1 cellular context compared by ENCODE assay signal in the genomic region with DNA sequence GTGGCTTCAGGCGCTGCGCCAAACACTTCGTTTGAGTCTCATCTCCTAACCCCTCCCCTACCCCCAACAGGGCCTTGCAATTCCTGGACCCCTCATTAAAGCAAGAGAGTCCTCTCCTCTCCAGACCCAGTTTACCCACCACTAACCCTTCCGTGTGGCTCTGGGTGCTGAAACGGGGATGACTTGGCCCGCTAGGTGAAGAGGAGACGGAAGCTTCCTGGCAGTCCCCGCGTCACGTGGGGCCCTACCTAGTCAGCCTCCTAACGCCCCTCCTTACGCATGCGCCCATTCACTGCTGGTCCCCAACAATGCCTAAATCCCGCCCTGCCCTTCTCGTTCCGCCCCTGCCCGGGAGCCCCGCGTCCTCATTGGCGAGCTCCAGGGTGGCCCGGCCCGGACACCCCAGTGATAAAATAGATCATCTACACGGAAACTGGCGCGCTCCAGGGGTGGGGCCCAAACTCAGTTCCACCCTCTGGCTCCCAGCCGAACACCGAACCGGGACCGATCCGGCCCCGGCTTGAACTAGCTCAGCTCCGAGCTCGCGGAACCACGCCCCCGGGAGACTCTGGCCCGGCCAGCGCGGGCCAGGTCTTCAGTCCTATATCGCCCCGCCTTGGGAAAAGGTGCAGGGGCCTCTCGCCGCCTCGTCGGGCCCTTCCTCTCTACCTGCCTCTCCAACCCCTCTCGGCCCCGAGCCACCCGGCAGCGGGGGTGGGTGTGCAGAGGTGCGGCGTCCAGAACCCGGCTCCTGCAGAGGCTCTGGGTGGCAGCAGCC.
TF ChIP-seq lines count a peak whose summit lies in the region.

A gene with protein sequence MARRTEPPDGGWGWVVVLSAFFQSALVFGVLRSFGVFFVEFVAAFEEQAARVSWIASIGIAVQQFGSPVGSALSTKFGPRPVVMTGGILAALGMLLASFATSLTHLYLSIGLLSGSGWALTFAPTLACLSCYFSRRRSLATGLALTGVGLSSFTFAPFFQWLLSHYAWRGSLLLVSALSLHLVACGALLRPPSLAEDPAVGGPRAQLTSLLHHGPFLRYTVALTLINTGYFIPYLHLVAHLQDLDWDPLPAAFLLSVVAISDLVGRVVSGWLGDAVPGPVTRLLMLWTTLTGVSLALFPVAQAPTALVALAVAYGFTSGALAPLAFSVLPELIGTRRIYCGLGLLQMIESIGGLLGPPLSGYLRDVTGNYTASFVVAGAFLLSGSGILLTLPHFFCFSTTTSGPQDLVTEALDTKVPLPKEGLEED (plus strand): TSS at position 425 of the 778 bp plus-strand sequence. CDS start 368 bp downstream, outside the sequence.

TF ChIP-seq in GM12878, 131 proteins besides CTCF, POLR2A, EP300 and RAD21 (continued from another document and continues in another):
- TF ChIP-seq, protein P1, sequence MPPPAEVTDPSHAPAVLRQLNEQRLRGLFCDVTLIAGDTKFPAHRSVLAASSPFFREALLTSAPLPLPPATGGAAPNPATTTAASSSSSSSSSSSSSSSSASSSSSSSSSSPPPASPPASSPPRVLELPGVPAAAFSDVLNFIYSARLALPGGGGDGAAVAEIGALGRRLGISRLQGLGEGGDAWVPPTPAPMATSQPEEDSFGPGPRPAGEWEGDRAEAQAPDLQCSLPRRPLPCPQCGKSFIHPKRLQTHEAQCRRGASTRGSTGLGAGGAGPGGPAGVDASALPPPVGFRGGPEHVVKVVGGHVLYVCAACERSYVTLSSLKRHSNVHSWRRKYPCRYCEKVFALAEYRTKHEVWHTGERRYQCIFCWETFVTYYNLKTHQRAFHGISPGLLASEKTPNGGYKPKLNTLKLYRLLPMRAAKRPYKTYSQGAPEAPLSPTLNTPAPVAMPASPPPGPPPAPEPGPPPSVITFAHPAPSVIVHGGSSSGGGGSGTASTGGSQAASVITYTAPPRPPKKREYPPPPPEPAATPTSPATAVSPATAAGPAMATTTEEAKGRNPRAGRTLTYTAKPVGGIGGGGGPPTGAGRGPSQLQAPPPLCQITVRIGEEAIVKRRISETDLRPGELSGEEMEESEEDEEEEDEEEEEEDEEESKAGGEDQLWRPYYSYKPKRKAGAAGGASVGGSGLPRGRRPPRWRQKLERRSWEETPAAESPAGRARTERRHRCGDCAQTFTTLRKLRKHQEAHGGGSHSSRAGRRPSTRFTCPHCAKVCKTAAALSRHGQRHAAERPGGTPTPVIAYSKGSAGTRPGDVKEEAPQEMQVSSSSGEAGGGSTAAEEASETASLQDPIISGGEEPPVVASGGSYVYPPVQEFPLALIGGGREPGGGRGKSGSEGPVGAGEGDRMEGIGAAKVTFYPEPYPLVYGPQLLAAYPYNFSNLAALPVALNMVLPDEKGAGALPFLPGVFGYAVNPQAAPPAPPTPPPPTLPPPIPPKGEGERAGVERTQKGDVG (CRISPR knock-in tag; IDR thresholded peaks at IDR 0.05): no peak
- TF ChIP-seq, protein P2, sequence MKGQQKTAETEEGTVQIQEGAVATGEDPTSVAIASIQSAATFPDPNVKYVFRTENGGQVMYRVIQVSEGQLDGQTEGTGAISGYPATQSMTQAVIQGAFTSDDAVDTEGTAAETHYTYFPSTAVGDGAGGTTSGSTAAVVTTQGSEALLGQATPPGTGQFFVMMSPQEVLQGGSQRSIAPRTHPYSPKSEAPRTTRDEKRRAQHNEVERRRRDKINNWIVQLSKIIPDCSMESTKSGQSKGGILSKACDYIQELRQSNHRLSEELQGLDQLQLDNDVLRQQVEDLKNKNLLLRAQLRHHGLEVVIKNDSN (IDR thresholded peaks at IDR 0.05; ENCODE audit: borderline replicate concordance, extremely low read length, insufficient read depth, low read depth, low read length): peak; percentile 98
- TF ChIP-seq SMC3 (IDR thresholded peaks at IDR 0.05; ENCODE audit: borderline replicate concordance, low read length): no peak
- TF ChIP-seq ZNF24 (IDR thresholded peaks at IDR 0.05): no peak
- TF ChIP-seq, protein P3, sequence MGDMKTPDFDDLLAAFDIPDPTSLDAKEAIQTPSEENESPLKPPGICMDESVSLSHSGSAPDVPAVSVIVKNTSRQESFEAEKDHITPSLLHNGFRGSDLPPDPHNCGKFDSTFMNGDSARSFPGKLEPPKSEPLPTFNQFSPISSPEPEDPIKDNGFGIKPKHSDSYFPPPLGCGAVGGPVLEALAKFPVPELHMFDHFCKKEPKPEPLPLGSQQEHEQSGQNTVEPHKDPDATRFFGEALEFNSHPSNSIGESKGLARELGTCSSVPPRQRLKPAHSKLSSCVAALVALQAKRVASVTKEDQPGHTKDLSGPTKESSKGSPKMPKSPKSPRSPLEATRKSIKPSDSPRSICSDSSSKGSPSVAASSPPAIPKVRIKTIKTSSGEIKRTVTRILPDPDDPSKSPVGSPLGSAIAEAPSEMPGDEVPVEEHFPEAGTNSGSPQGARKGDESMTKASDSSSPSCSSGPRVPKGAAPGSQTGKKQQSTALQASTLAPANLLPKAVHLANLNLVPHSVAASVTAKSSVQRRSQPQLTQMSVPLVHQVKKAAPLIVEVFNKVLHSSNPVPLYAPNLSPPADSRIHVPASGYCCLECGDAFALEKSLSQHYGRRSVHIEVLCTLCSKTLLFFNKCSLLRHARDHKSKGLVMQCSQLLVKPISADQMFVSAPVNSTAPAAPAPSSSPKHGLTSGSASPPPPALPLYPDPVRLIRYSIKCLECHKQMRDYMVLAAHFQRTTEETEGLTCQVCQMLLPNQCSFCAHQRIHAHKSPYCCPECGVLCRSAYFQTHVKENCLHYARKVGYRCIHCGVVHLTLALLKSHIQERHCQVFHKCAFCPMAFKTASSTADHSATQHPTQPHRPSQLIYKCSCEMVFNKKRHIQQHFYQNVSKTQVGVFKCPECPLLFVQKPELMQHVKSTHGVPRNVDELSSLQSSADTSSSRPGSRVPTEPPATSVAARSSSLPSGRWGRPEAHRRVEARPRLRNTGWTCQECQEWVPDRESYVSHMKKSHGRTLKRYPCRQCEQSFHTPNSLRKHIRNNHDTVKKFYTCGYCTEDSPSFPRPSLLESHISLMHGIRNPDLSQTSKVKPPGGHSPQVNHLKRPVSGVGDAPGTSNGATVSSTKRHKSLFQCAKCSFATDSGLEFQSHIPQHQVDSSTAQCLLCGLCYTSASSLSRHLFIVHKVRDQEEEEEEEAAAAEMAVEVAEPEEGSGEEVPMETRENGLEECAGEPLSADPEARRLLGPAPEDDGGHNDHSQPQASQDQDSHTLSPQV (IDR thresholded peaks at IDR 0.05): no peak
- TF ChIP-seq SUPT20H (IDR thresholded peaks at IDR 0.05; ENCODE audit: borderline replicate concordance, control insufficient read depth, low read depth, low read length): no peak
- TF ChIP-seq, protein P4, sequence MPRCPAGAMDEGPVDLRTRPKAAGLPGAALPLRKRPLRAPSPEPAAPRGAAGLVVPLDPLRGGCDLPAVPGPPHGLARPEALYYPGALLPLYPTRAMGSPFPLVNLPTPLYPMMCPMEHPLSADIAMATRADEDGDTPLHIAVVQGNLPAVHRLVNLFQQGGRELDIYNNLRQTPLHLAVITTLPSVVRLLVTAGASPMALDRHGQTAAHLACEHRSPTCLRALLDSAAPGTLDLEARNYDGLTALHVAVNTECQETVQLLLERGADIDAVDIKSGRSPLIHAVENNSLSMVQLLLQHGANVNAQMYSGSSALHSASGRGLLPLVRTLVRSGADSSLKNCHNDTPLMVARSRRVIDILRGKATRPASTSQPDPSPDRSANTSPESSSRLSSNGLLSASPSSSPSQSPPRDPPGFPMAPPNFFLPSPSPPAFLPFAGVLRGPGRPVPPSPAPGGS (IDR thresholded peaks at IDR 0.05; ENCODE audit: borderline replicate concordance, insufficient read depth, low read depth, low read length, poor library complexity, severe bottlenecking): no peak
- no peak for TF ChIP-seq NR2C2 (IDR thresholded peaks at IDR 0.05; ENCODE audit: borderline replicate concordance, control insufficient read depth, insufficient read length, low read depth)
- TF ChIP-seq, protein P5, sequence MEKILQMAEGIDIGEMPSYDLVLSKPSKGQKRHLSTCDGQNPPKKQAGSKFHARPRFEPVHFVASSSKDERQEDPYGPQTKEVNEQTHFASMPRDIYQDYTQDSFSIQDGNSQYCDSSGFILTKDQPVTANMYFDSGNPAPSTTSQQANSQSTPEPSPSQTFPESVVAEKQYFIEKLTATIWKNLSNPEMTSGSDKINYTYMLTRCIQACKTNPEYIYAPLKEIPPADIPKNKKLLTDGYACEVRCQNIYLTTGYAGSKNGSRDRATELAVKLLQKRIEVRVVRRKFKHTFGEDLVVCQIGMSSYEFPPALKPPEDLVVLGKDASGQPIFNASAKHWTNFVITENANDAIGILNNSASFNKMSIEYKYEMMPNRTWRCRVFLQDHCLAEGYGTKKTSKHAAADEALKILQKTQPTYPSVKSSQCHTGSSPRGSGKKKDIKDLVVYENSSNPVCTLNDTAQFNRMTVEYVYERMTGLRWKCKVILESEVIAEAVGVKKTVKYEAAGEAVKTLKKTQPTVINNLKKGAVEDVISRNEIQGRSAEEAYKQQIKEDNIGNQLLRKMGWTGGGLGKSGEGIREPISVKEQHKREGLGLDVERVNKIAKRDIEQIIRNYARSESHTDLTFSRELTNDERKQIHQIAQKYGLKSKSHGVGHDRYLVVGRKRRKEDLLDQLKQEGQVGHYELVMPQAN (conservative IDR thresholded peaks at IDR 0.05): peak; percentile 44; the same call in 1 of the 2 replicates
- TF ChIP-seq MEF2A (IDR thresholded peaks at IDR 0.05; ENCODE audit: insufficient read depth, low read depth, low read length): no peak
- TF ChIP-seq TBL1XR1 (IDR thresholded peaks at IDR 0.05; ENCODE audit: low read depth, low read length): no peak
- TF ChIP-seq LARP7 (IDR thresholded peaks at IDR 0.05): peak; percentile 37
- TF ChIP-seq, protein P6, sequence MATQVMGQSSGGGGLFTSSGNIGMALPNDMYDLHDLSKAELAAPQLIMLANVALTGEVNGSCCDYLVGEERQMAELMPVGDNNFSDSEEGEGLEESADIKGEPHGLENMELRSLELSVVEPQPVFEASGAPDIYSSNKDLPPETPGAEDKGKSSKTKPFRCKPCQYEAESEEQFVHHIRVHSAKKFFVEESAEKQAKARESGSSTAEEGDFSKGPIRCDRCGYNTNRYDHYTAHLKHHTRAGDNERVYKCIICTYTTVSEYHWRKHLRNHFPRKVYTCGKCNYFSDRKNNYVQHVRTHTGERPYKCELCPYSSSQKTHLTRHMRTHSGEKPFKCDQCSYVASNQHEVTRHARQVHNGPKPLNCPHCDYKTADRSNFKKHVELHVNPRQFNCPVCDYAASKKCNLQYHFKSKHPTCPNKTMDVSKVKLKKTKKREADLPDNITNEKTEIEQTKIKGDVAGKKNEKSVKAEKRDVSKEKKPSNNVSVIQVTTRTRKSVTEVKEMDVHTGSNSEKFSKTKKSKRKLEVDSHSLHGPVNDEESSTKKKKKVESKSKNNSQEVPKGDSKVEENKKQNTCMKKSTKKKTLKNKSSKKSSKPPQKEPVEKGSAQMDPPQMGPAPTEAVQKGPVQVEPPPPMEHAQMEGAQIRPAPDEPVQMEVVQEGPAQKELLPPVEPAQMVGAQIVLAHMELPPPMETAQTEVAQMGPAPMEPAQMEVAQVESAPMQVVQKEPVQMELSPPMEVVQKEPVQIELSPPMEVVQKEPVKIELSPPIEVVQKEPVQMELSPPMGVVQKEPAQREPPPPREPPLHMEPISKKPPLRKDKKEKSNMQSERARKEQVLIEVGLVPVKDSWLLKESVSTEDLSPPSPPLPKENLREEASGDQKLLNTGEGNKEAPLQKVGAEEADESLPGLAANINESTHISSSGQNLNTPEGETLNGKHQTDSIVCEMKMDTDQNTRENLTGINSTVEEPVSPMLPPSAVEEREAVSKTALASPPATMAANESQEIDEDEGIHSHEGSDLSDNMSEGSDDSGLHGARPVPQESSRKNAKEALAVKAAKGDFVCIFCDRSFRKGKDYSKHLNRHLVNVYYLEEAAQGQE (IDR thresholded peaks at IDR 0.05; ENCODE audit: low read depth, low read length): no peak
- no peak for TF ChIP-seq NFXL1 (IDR thresholded peaks at IDR 0.05; ENCODE audit: borderline replicate concordance)
- no peak for TF ChIP-seq HDAC6 (IDR thresholded peaks at IDR 0.05; ENCODE audit: unreplicated experiment)
- TF ChIP-seq TAF1 (IDR thresholded peaks at IDR 0.05; ENCODE audit: borderline replicate concordance, low read depth, low read length): peak; percentile 80; the same call in 1 of the 2 replicates
- no peak for TF ChIP-seq RBBP5 (conservative IDR thresholded peaks at IDR 0.05)
- TF ChIP-seq, protein P7, sequence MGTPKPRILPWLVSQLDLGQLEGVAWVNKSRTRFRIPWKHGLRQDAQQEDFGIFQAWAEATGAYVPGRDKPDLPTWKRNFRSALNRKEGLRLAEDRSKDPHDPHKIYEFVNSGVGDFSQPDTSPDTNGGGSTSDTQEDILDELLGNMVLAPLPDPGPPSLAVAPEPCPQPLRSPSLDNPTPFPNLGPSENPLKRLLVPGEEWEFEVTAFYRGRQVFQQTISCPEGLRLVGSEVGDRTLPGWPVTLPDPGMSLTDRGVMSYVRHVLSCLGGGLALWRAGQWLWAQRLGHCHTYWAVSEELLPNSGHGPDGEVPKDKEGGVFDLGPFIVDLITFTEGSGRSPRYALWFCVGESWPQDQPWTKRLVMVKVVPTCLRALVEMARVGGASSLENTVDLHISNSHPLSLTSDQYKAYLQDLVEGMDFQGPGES (IDR thresholded peaks at IDR 0.05): no peak
- TF ChIP-seq, protein P8, sequence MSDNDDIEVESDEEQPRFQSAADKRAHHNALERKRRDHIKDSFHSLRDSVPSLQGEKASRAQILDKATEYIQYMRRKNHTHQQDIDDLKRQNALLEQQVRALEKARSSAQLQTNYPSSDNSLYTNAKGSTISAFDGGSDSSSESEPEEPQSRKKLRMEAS (IDR thresholded peaks at IDR 0.05; ENCODE audit: low read depth, low read length): peak; percentile 97
- TF ChIP-seq POU2F2 (IDR thresholded peaks at IDR 0.05; ENCODE audit: borderline replicate concordance, low read depth, low read length): peak; percentile 71; the same call in 2 of the 3 replicates
- TF ChIP-seq FOXK2 (IDR thresholded peaks at IDR 0.05): no peak
- TF ChIP-seq PAX5 (IDR thresholded peaks at IDR 0.05; ENCODE audit: borderline replicate concordance, low read depth, low read length): peak; percentile 7; the same call in 1 of the 2 replicates
- TF ChIP-seq CHD1 (IDR thresholded peaks at IDR 0.05; ENCODE audit: low read depth, low read length): no peak
- no peak for TF ChIP-seq NFIC (IDR thresholded peaks at IDR 0.05; ENCODE audit: low read depth, low read length)
- no peak for TF ChIP-seq SREBF2 (IDR thresholded peaks at IDR 0.05; ENCODE audit: low read length)
- TF ChIP-seq, protein P9, sequence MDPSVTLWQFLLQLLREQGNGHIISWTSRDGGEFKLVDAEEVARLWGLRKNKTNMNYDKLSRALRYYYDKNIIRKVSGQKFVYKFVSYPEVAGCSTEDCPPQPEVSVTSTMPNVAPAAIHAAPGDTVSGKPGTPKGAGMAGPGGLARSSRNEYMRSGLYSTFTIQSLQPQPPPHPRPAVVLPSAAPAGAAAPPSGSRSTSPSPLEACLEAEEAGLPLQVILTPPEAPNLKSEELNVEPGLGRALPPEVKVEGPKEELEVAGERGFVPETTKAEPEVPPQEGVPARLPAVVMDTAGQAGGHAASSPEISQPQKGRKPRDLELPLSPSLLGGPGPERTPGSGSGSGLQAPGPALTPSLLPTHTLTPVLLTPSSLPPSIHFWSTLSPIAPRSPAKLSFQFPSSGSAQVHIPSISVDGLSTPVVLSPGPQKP (IDR thresholded peaks at IDR 0.05; ENCODE audit: low read depth, low read length): no peak
- peak; percentile 27; the same call in 1 of the 2 replicates for TF ChIP-seq RB1 (IDR thresholded peaks at IDR 0.05; ENCODE audit: borderline replicate concordance)
